8 cellular contexts compared by ENCODE assay signal in genomic region chr19:39971380-39971841, GRCh38. TPM values are rescaled to one million over a fixed set of nuclear protein-coding genes. Genes with fewer than 3 reads are reported as not detected.
A peak's percentile ranks its signal among the peaks of the same experiment; 100 is the strongest.
DNase-seq lines count a peak whose midpoint lies in the region; ATAC-seq and TF ChIP-seq lines count a peak whose summit lies in the region.

No MANE protein-coding gene starts in this region.

- peaks cover 37% of the 10 kb centered on the region for H3K4me1 Mint-ChIP-seq in activated CD8-positive, alpha-beta memory T cell treated with anti-CD3 and anti-CD28 coated beads, Interleukin-2, amount 10 ng/mL, durations not matched to agents 7 days and 5 days
- peaks cover 5% of the 10 kb centered on the region for H3K4me1 Mint-ChIP-seq in glutamatergic neuron (ENCODE audit: low read depth, unreplicated experiment)

- peak overlapping the region; percentile 86 to 98 (median 94) for H3K4me3 ChIP-seq in gastrocnemius medialis

- H3K27ac Mint-ChIP-seq in activated CD8-positive, alpha-beta memory T cell treated with anti-CD3 and anti-CD28 coated beads, Interleukin-2, amount 10 ng/mL, durations not matched to agents 7 days and 5 days = peak overlapping the region; percentile 95
- H3K27ac Mint-ChIP-seq in glutamatergic neuron (ENCODE audit: unreplicated experiment) = peak overlapping the region; percentile 95

- DNase-seq in activated CD8-positive, alpha-beta memory T cell treated with anti-CD3 and anti-CD28 coated beads, Interleukin-2, amount 10 ng/mL, durations not matched to agents 7 days and 5 days = no peak
- no peak for DNase-seq in activated CD8-positive, alpha-beta memory T cell treated with anti-CD3 and anti-CD28 coated beads, Interleukin-2, amount 50 U/mL, for 4 hours
- no peak for DNase-seq in glutamatergic neuron
- DNase-seq in gastrocnemius medialis = no peak
- no peak for DNase-seq in NCI-H1092 (lab: John Stamatoyannopoulos, UW)
- DNase-seq in putamen (ENCODE audit: low spot score) = no peak
- DNase-seq in NCI-H146 treated with DMSO at 0.1 percent for 48 hours (lab: John Stamatoyannopoulos, UW; ENCODE audit: unreplicated experiment) = no peak

- CTCF ChIA-PET in activated CD8-positive, alpha-beta memory T cell treated with anti-CD3 and anti-CD28 coated beads, Interleukin-2, amount 10 ng/mL, durations not matched to agents 7 days and 5 days (lab: Charles Lee) = interaction anchor here (0.7 to 4.6 kb wide), 33 partner anchors 10 to 536 kb away, joined by 3 to 77 read pairs (median 7); partner anchors contain the start of genes DYRK1B, FBL, RPS16 and ZNF546

- H3K27me3 Mint-ChIP-seq in activated CD8-positive, alpha-beta memory T cell treated with anti-CD3 and anti-CD28 coated beads, Interleukin-2, amount 10 ng/mL, durations not matched to agents 7 days and 5 days = no peaks in the 10 kb centered on the region
- H3K27me3 Mint-ChIP-seq in glutamatergic neuron (ENCODE audit: unreplicated experiment) = peaks cover 2% of the 10 kb centered on the region

- TF ChIP-seq CTCF in VCaP (conservative IDR thresholded peaks at IDR 0.05) (no peak), glutamatergic neuron (IDR thresholded peaks at IDR 0.05; ENCODE audit: partially characterized antibody, unreplicated experiment) (no peak), gastrocnemius medialis (IDR thresholded peaks at IDR 0.05 in 4 of 5, conservative IDR thresholded peaks at IDR 0.05 in 1 of 5) (no peak)

- H3K27ac ChIP-seq in VCaP (peak overlapping the region; percentile 94), gastrocnemius medialis (peak overlapping the region; percentile 97 to 99 (median 99))

- peaks cover 0 to 40% of the 10 kb centered on the region in 2 donors for H3K36me3 ChIP-seq in gastrocnemius medialis

- no peaks in the 10 kb centered on the region for H3K27me3 ChIP-seq in gastrocnemius medialis

- H3K4me1 ChIP-seq in gastrocnemius medialis = peaks cover 21 to 23% of the 10 kb centered on the region in 2 donors

- H3K4me3 Mint-ChIP-seq in activated CD8-positive, alpha-beta memory T cell treated with anti-CD3 and anti-CD28 coated beads, Interleukin-2, amount 10 ng/mL, durations not matched to agents 7 days and 5 days = peak overlapping the region; percentile 90
- H3K4me3 Mint-ChIP-seq in glutamatergic neuron (ENCODE audit: unreplicated experiment) = peak overlapping the region; percentile 99

- no peak for TF ChIP-seq POLR2A in gastrocnemius medialis (IDR thresholded peaks at IDR 0.05)

- no peak for ATAC-seq in activated CD8-positive, alpha-beta memory T cell treated with anti-CD3 and anti-CD28 coated beads, Interleukin-2, amount 10 ng/mL, durations not matched to agents 7 days and 5 days
- peak; percentile 6 to 8 for ATAC-seq in gastrocnemius medialis

- in situ Hi-C loops in gastrocnemius medialis (cut with MboI; ENCODE audit: low sequenced_read_pairs in 4 of 4) = loop anchor here in 2 of 4 donors (5.0 to 25.0 kb wide), 4 partner anchors 127 to 184 kb away; partner anchors contain the start of genes FBL (in 1 of the 2) and LEUTX (in 1 of the 2)

- no peaks in the 10 kb centered on the region for H3K9me3 ChIP-seq in gastrocnemius medialis

- intact Hi-C loops in gastrocnemius medialis (cut with DNase I; ENCODE audit: low total_unique reads) = loop anchor here (1.0 to 5.0 kb wide), 4 partner anchors 26 to 434 kb away; partner anchors contain the start of genes FBL and ZNF546

- H3K36me3 Mint-ChIP-seq in activated CD8-positive, alpha-beta memory T cell treated with anti-CD3 and anti-CD28 coated beads, Interleukin-2, amount 10 ng/mL, durations not matched to agents 7 days and 5 days = peaks cover 36% of the 10 kb centered on the region
- H3K36me3 Mint-ChIP-seq in glutamatergic neuron (ENCODE audit: unreplicated experiment) = peaks cover 5% of the 10 kb centered on the region

- H3K9me3 Mint-ChIP-seq in activated CD8-positive, alpha-beta memory T cell treated with anti-CD3 and anti-CD28 coated beads, Interleukin-2, amount 10 ng/mL, durations not matched to agents 7 days and 5 days (ENCODE audit: low read depth) = no peaks in the 10 kb centered on the region
- H3K9me3 Mint-ChIP-seq in glutamatergic neuron (ENCODE audit: unreplicated experiment) = peaks cover 15% of the 10 kb centered on the region

RNA-seq across cellular contexts. Expression of gene PSMC4, which starts 0.4 kb away (rescaled TPM):
- total RNA-seq in activated CD8-positive, alpha-beta memory T cell treated with anti-CD3 and anti-CD28 coated beads, Interleukin-2, amount 10 ng/mL, durations not matched to agents 7 days and 5 days = 100 to 1,000 TPM in 1 of 2 experiments, 10 to 100 TPM in 1; 94.5 to 141 TPM
- 111 TPM for total RNA-seq in glutamatergic neuron (ENCODE audit: unreplicated experiment)
- total RNA-seq in gastrocnemius medialis = 100 to 1,000 TPM; 165 to 238 (median 219) TPM

RNA-seq across cellular contexts. Expression of gene ZNF546, which starts 25.4 kb away (rescaled TPM):
- 1 to 10 TPM; 5.0 to 6.5 TPM for total RNA-seq in activated CD8-positive, alpha-beta memory T cell treated with anti-CD3 and anti-CD28 coated beads, Interleukin-2, amount 10 ng/mL, durations not matched to agents 7 days and 5 days
- total RNA-seq in glutamatergic neuron (ENCODE audit: unreplicated experiment) = 3.2 TPM
- 1 to 10 TPM; 3.2 to 6.9 (median 4.2) TPM for total RNA-seq in gastrocnemius medialis

RNA-seq across cellular contexts. Expression of gene FCGBP, which starts 37.0 kb away (rescaled TPM):
- 1 to 10 TPM in 1 of 2 experiments, under 1 TPM in 1; 0.93 to 3.2 TPM for total RNA-seq in activated CD8-positive, alpha-beta memory T cell treated with anti-CD3 and anti-CD28 coated beads, Interleukin-2, amount 10 ng/mL, durations not matched to agents 7 days and 5 days
- 0.49 TPM for total RNA-seq in glutamatergic neuron (ENCODE audit: unreplicated experiment)
- total RNA-seq in gastrocnemius medialis = 10 to 100 TPM in 1 of 4 donors, 1 to 10 TPM in 3; 2.2 to 11.2 (median 7.2) TPM
